In genomic region chr17:12522743-12523181, GRCh38 we compare ENCODE assay signal across 10 cellular contexts.
DNase-seq lines count a peak whose midpoint lies in the region; ATAC-seq and TF ChIP-seq lines count a peak whose summit lies in the region.
"Had no signal": no experiment of that assay in that cellular context is flagged by ENCODE, and none has a peak within 500 bp of the region (broad histone marks: within the 10 kb centered on the region; RNA-seq: fewer than 3 reads in every experiment).

No MANE protein-coding gene starts in this region.

- in situ Hi-C loops in astrocyte of the spinal cord (cut with HindIII; ENCODE audit: low sequenced_read_pairs): no loop called here

- no peak for ATAC-seq in GM18867 (IDR thresholded peaks at IDR 0.05; ENCODE audit: unreplicated experiment)

- TF ChIP-seq CTCF in astrocyte of the spinal cord (IDR thresholded peaks at IDR 0.05; ENCODE audit: low read depth, low read length): no peak

- DNase-seq in DMS 273 (lab: John Stamatoyannopoulos, UW; ENCODE audit: unreplicated experiment) (peak; percentile 63), DMS 273 treated with DMSO at 0.1 percent for 48 hours (lab: John Stamatoyannopoulos, UW) (no peak), astrocyte of the spinal cord (ENCODE audit: low read depth, low spot score) (peak; percentile 80), kidney tubule cell (ENCODE audit: low spot score) (peak; percentile 81), smooth muscle cell of the brain vasculature (ENCODE audit: low read depth, low spot score) (peak; percentile 67), erythroblast (lab: John Stamatoyannopoulos, UW) (no peak), NCI-H446 treated with DMSO at 0.1 percent for 48 hours (lab: John Stamatoyannopoulos, UW) (no peak)
- DNase-seq: activated gamma-delta T cell had no signal

- TF ChIP-seq POLR2A in erythroblast (IDR thresholded peaks at IDR 0.05; ENCODE audit: low read length): no peak

- H3K4me3 ChIP-seq in astrocyte of the spinal cord (ENCODE audit: low read depth, low read length): no peak overlapping the region
- H3K4me3 ChIP-seq: tibial nerve had no signal

Comparison
In these comparisons a context has a peak if more than half of its experiments do, and no peak if none do; other contexts are left out.
1. DNase-seq: peak in DMS 273 (single experiment), astrocyte of the spinal cord (single experiment), kidney tubule cell (single experiment) and smooth muscle cell of the brain vasculature (single experiment); none in DMS 273 treated with DMSO at 0.1 percent for 48 hours (single experiment), erythroblast (0 of 2) and NCI-H446 treated with DMSO at 0.1 percent for 48 hours (single experiment).